In genomic region chr17:76500074-76500744, GRCh38 we compare ENCODE assay signal across 8 cellular contexts. TPM values are rescaled to one million over a fixed set of nuclear protein-coding genes. Genes with fewer than 3 reads are reported as not detected.
DNase-seq lines count a peak whose midpoint lies in the region; TF ChIP-seq lines count a peak whose summit lies in the region.

No MANE protein-coding gene starts in this region.

- H3K4ac ChIP-seq in trophoblast cell (ENCODE audit: low read depth, low read length), result no peak overlapping the region

- no peak overlapping the region for H3K23ac ChIP-seq in trophoblast cell (ENCODE audit: low read length)

- TF ChIP-seq CTCF in endothelial cell (IDR thresholded peaks at IDR 0.05; ENCODE audit: unreplicated experiment), result no peak
- no peak for TF ChIP-seq CTCF in GM10266 (IDR thresholded peaks at IDR 0.05; ENCODE audit: control insufficient read depth, insufficient read depth, low read depth, missing control alignments)

- peak overlapping the region; percentile 89 for H3K4me3 Mint-ChIP-seq in endothelial cell (ENCODE audit: unreplicated experiment)

- H2BK5ac ChIP-seq in trophoblast cell (ENCODE audit: low read depth, low read length, poor library complexity), result no peak overlapping the region

- no peaks in the 10 kb centered on the region for H3K27me3 ChIP-seq in trophoblast cell (ENCODE audit: insufficient read depth, low read length)

- H3K4me2 ChIP-seq in trophoblast cell (ENCODE audit: low read length), result peak overlapping the region; percentile 95

- WGBS in trophoblast cell (ENCODE audit: extremely low coverage, insufficient coverage, insufficient read length), result no CpG with 5 or more reads among the region's 17 CpGs

- no peak overlapping the region for H3K18ac ChIP-seq in trophoblast cell (ENCODE audit: low read length)

- no peaks in the 10 kb centered on the region for H3K36me3 ChIP-seq in trophoblast cell (ENCODE audit: control insufficient read depth in 1 of 2, insufficient read depth in 2 of 2, low read length in 2 of 2)

- H3K79me2 ChIP-seq in trophoblast cell (ENCODE audit: control insufficient read depth, insufficient read depth, low read length, poor library complexity), result no peaks in the 10 kb centered on the region

- no peak overlapping the region for H4K8ac ChIP-seq in trophoblast cell (ENCODE audit: low read depth, low read length)

- H2BK120ac ChIP-seq in trophoblast cell (ENCODE audit: insufficient read depth, low read length, poor library complexity), result no peak overlapping the region

- H2AFZ ChIP-seq in trophoblast cell (ENCODE audit: insufficient read depth, low read length, poor library complexity), result no peak overlapping the region

- H3K79me1 ChIP-seq in trophoblast cell (ENCODE audit: low read length), result peaks cover 5% of the 10 kb centered on the region

- H3K9ac ChIP-seq in trophoblast cell (ENCODE audit: low read length), result no peak overlapping the region

- H3K36me3 Mint-ChIP-seq in endothelial cell (ENCODE audit: low read depth, unreplicated experiment), result no peaks in the 10 kb centered on the region

- H3K4me3 ChIP-seq in GM08714 (ENCODE audit: low read length) (peak overlapping the region; percentile 70), trophoblast cell (ENCODE audit: low read depth, low read length) (no peak overlapping the region)

- H2BK12ac ChIP-seq in trophoblast cell (ENCODE audit: low read length), result no peak overlapping the region

- H3K9me3 ChIP-seq in trophoblast cell (ENCODE audit: insufficient read depth, low read depth, low read length), result peaks cover 4% of the 10 kb centered on the region

- H3K27ac Mint-ChIP-seq in endothelial cell (ENCODE audit: unreplicated experiment), result no peak overlapping the region

- H3K4me1 Mint-ChIP-seq in endothelial cell (ENCODE audit: unreplicated experiment), result peaks cover 38% of the 10 kb centered on the region

- H4K12ac ChIP-seq in trophoblast cell (ENCODE audit: low read depth, low read length), result no peak overlapping the region

- no peak overlapping the region for H4K91ac ChIP-seq in trophoblast cell (ENCODE audit: low read depth, low read length)

- H3K9me3 Mint-ChIP-seq in endothelial cell (ENCODE audit: unreplicated experiment), result no peaks in the 10 kb centered on the region

- no peak overlapping the region for H3K27ac ChIP-seq in trophoblast cell (ENCODE audit: low read depth, low read length)

- H3K14ac ChIP-seq in trophoblast cell (ENCODE audit: low read length), result no peak overlapping the region

- no peak overlapping the region for H2AK5ac ChIP-seq in trophoblast cell (ENCODE audit: low read length)

- DNase-seq in NOMO-1 treated with dmso at 0.1 percent for 144 hours (lab: John Stamatoyannopoulos, UW; ENCODE audit: unreplicated experiment), result peak; percentile 31
- DNase-seq in endothelial cell (ENCODE audit: low spot score), result no peak
- DNase-seq in trophoblast cell, result no peak
- no peak for DNase-seq in OCI-M2 (lab: John Stamatoyannopoulos, UW; ENCODE audit: unreplicated experiment)
- DNase-seq in GM10266 (ENCODE audit: extremely low spot score), result no peak
- DNase-seq in cerebellum (ENCODE audit: low spot score), result no peak
- DNase-seq in HuH-7 (ENCODE audit: low spot score), result no peak

- peaks cover 23 to 34% of the 10 kb centered on the region in 2 experiments for H3K4me1 ChIP-seq in trophoblast cell (ENCODE audit: control insufficient read depth in 1 of 2, insufficient read depth in 2 of 2, low read length in 2 of 2)

- peaks cover 11% of the 10 kb centered on the region for H3K27me3 Mint-ChIP-seq in endothelial cell (ENCODE audit: unreplicated experiment)

RNA-seq across cellular contexts. Expression of gene RHBDF2, which starts 1.0 kb away (rescaled TPM):
- total RNA-seq in endothelial cell (ENCODE audit: unreplicated experiment) (39.3 TPM), cerebellum (2.4 TPM)
- polyA plus RNA-seq in trophoblast cell (2013), result 11.1 and 11.6 TPM in 2 replicates

RNA-seq across cellular contexts. Expression of gene AANAT, which starts 32.8 kb away (rescaled TPM):
- total RNA-seq in endothelial cell (ENCODE audit: unreplicated experiment), result not detected
- polyA plus RNA-seq in trophoblast cell (2013), result 0.07 TPM in 1 of 2 replicates, not detected in the other
- 0.27 TPM for total RNA-seq in cerebellum

RNA-seq across cellular contexts. Expression of gene CYGB, which starts 37.3 kb away (rescaled TPM):
- total RNA-seq in endothelial cell (ENCODE audit: unreplicated experiment), result 0.51 TPM
- polyA plus RNA-seq in trophoblast cell (2013), result 5.7 and 6.8 TPM in 2 replicates
- total RNA-seq in cerebellum, result 5.6 TPM

RNA-seq across cellular contexts. Expression of gene PRCD, which starts 39.6 kb away (rescaled TPM):
- total RNA-seq in endothelial cell (ENCODE audit: unreplicated experiment) (0.54 TPM), cerebellum (5.7 TPM)
- 0.23 and 0.50 TPM in 2 replicates for polyA plus RNA-seq in trophoblast cell (2013)

RNA-seq across cellular contexts. Expression of gene UBE2O, which starts 47.3 kb away (rescaled TPM):
- total RNA-seq in endothelial cell (ENCODE audit: unreplicated experiment) (49.0 TPM), cerebellum (39.6 TPM)
- 13.1 and 13.4 TPM in 2 replicates for polyA plus RNA-seq in trophoblast cell (2013)

Comparison
In these comparisons a context has a peak if more than half of its experiments do, and no peak if none do; other contexts are left out.
1. RNA of gene RHBDF2, which starts 1.0 kb away (total RNA-seq): 39.3 TPM in endothelial cell (single experiment); 2.4 TPM in cerebellum (single experiment); every median in the first group is over 10 times any median in the second.